8 cellular contexts compared by ENCODE assay signal in genomic region chr17:65173284-65173793, GRCh38. TPM values are rescaled to one million over a fixed set of nuclear protein-coding genes. Genes with fewer than 3 reads are reported as not detected.
A peak's percentile ranks its signal among the peaks of the same experiment; 100 is the strongest.
DNase-seq lines count a peak whose midpoint lies in the region; ATAC-seq and TF ChIP-seq lines count a peak whose summit lies in the region.

No MANE protein-coding gene starts in this region.

- H3K36me3 ChIP-seq in GM06990 (ENCODE audit: control insufficient read depth, insufficient read depth, low read length), result peaks cover 4% of the 10 kb centered on the region
- no peaks in the 10 kb centered on the region for H3K36me3 ChIP-seq in heart left ventricle

- peaks cover 0 to 17% (median 2%) of the 10 kb centered on the region in 12 donors for H3K4me1 ChIP-seq in heart left ventricle

- H3K27me3 ChIP-seq in GM06990 (replicated peaks; ENCODE audit: control insufficient read depth, insufficient read depth, low read length) (no peaks in the 10 kb centered on the region), heart left ventricle (peaks cover 0 to 4% (median 0%) of the 10 kb centered on the region in 9 donors)

- no peak for TF ChIP-seq POLR2A in heart left ventricle (IDR thresholded peaks at IDR 0.05)

- ATAC-seq in heart left ventricle, result peak; percentile 56 to 59 (median 58)

- intact Hi-C loops in heart left ventricle (cut with DNase I), result no loop called here

- WGBS in heart left ventricle, 4 donors, result 16 to 19% (median 17%) methylated on average over 11 to 12 of the region's 12 CpGs

- DNase-seq in GM06990 (ENCODE audit: extremely low read depth, insufficient read length) (peak; percentile 22), NCI-H460 (ENCODE audit: extremely low read depth, low read depth) (peak; percentile 15), heart left ventricle (peak in 3 of 5 donors; percentile 13 to 31 (median 27)), hepatic stellate cell (ENCODE audit: low spot score) (no peak), GOT3 (lab: John Stamatoyannopoulos, UW) (no peak), coronary artery (ENCODE audit: low spot score) (no peak)
- peak; percentile 56 for DNase-seq in activated T-cell treated with anti-CD3 and anti-CD28 coated beads, Interleukin-2, amount 50 U/mL, for 1 hour
- DNase-seq in stimulated activated CD8-positive, alpha-beta memory T cell treated with anti-CD3 and anti-CD28 coated beads, Interleukin-12 subunit alpha, Interleukin-12 subunit beta, amount 100 ng/mL, for 1 hour (ENCODE audit: low read depth), result peak; percentile 51

- H3K9me3 ChIP-seq in heart left ventricle, result no peaks in the 10 kb centered on the region

- H3K27ac ChIP-seq in heart left ventricle (peak overlapping the region in 1 of 12 donors; percentile 39), coronary artery (no peak overlapping the region)

- TF ChIP-seq CTCF in GM06990 (IDR thresholded peaks at IDR 0.05; ENCODE audit: insufficient read depth, low read length, poor library complexity, severe bottlenecking), result no peak
- TF ChIP-seq CTCF in heart left ventricle (IDR thresholded peaks at IDR 0.05), result no peak
- no peak for TF ChIP-seq CTCF in coronary artery (IDR thresholded peaks at IDR 0.05)

- H3K4me3 ChIP-seq in GM06990 (replicated peaks; ENCODE audit: low read depth, low read length) (no peak overlapping the region), heart left ventricle (no peak overlapping the region), coronary artery (no peak overlapping the region)

RNA-seq across cellular contexts. Expression of gene RGS9, which starts 36.2 kb away (rescaled TPM):
- 5.0 and 5.8 TPM in 2 replicates for total RNA-seq in NCI-H460 (2014; rRNA removed; shearing (Covaris generic))
- 1.6 and 3.7 TPM in 2 replicates for polyA plus RNA-seq in NCI-H460 (2014; cell fraction: nucleus; rRNA removed)
- total RNA-seq in heart left ventricle, result 1 to 10 TPM in 7 of 9 donors, under 1 TPM in 2; 0.85 to 5.1 (median 1.5) TPM
- 1 to 10 TPM in 1 of 2 donors, under 1 TPM in 1; 0.68 to 1.0 TPM for polyA plus RNA-seq in heart left ventricle

Comparison
In these comparisons a context has a peak if more than half of its experiments do, and no peak if none do; other contexts are left out.
1. DNase-seq: peak in GM06990 (single experiment), NCI-H460 (single experiment), activated T-cell treated with anti-CD3 and anti-CD28 coated beads, Interleukin-2, amount 50 U/mL, for 1 hour (single experiment), heart left ventricle (3 of 5) and stimulated activated CD8-positive, alpha-beta memory T cell treated with anti-CD3 and anti-CD28 coated beads, Interleukin-12 subunit alpha, Interleukin-12 subunit beta, amount 100 ng/mL, for 1 hour (single experiment); none in hepatic stellate cell (single experiment), GOT3 (single experiment) and coronary artery (single experiment).